ENCODE assay signal across 26 cellular contexts in the genomic region with DNA sequence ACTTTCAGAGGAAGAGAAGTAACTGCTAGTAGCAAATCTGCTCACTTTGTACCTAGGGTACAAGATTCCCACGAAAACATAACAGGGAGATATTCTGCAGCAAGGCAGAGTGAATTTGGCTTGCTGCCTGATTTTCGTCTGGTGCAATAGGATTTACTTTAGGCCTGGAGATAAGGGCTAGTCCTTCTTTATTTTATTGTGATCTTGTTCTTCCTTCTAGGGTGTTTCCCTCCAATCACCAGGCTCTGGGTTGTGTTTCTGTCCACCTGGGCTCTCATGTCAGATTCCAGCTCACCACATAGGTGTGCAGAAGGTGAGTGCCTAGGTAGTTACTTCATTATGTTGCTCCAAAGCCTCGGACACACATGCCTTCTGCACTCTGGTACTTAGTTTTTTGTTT.
A peak's percentile ranks its signal among the peaks of the same experiment; 100 is the strongest.
DNase-seq lines count a peak whose midpoint lies in the region; ATAC-seq and TF ChIP-seq lines count a peak whose summit lies in the region.
"Had no signal": no experiment of that assay in that cellular context is flagged by ENCODE, and none has a peak within 500 bp of the region (broad histone marks: within the 10 kb centered on the region; RNA-seq: fewer than 3 reads in every experiment).

No MANE protein-coding gene starts in this region.

- no peak overlapping the region for H3K27ac ChIP-seq in breast epithelium
- no peak overlapping the region for H3K27ac ChIP-seq in hepatocyte
- no peak overlapping the region for H3K27ac ChIP-seq in ovary
- H3K27ac ChIP-seq: A549, HL-60, Peyer's patch, SJSA1 had no signal

- H3K4me2 ChIP-seq in hepatocyte, result no peak overlapping the region
- H3K4me2 ChIP-seq: A549 had no signal

- CTCF ChIA-PET in MCF 10A (lab: Yijun Ruan, JAX), result interaction anchor here (0.6 kb wide), 1 partner anchor 992 kb away, joined by 3 read pairs; no protein-coding TSS in a partner anchor

- in situ Hi-C loops in KBM-7 (cut with MboI; ENCODE audit: low pct_unique_long_range_greater_than_20kb, low sequenced_read_pairs), result no loop called here

- no peaks in the 10 kb centered on the region for H3K27me3 ChIP-seq in breast epithelium
- no peaks in the 10 kb centered on the region for H3K27me3 ChIP-seq in hepatocyte
- no peaks in the 10 kb centered on the region for H3K27me3 ChIP-seq in ovary
- H3K27me3 ChIP-seq: Peyer's patch, SJSA1 had no signal

- H3K36me3 ChIP-seq in breast epithelium (no peaks in the 10 kb centered on the region), hepatocyte (replicated peaks; ENCODE audit: insufficient read depth, low read depth) (no peaks in the 10 kb centered on the region), ovary (no peaks in the 10 kb centered on the region)
- H3K36me3 ChIP-seq: Peyer's patch, SJSA1 had no signal

- H3K4me1 ChIP-seq in breast epithelium, result no peaks in the 10 kb centered on the region
- no peaks in the 10 kb centered on the region for H3K4me1 ChIP-seq in hepatocyte (ENCODE audit: insufficient read depth)
- H3K4me1 ChIP-seq in ovary (ENCODE audit: insufficient read depth), result no peaks in the 10 kb centered on the region
- H3K4me1 ChIP-seq: A549, Peyer's patch, SJSA1 had no signal

- peak overlapping the region; percentile 11 for H3K27ac Mint-ChIP-seq in MCF 10A (ENCODE audit: low read depth, unreplicated experiment)
- H3K27ac Mint-ChIP-seq: CD4-positive, CD25-positive, alpha-beta regulatory T cell had no signal

- no peak overlapping the region for H3K4me3 ChIP-seq in breast epithelium
- H3K4me3 ChIP-seq in hepatocyte, result no peak overlapping the region
- no peak overlapping the region for H3K4me3 ChIP-seq in ovary
- H3K4me3 ChIP-seq: A549, K562, Peyer's patch, SJSA1 had no signal

- no peak for ATAC-seq in HG03469 (IDR thresholded peaks at IDR 0.05; ENCODE audit: unreplicated experiment)
- ATAC-seq: A549, HepG2, K562, Right ventricle myocardium inferior had no signal

- DNase-seq in MCF 10A (ENCODE audit: unreplicated experiment) (peak; percentile 38), breast epithelium (ENCODE audit: low spot score in 2 of 2) (no peak), hepatocyte (ENCODE audit: low spot score) (peak; percentile 20), ovary (peak in 3 of 5 donors; percentile 32 to 65 (median 53)), RPMI8226 (no peak), KBM-7 (no peak)
- no peak for DNase-seq in stimulated activated CD4-positive, alpha-beta T cell treated with anti-CD3 and anti-CD28 coated beads, Interleukin-2, amount 100 ng/mL, for 24 hours
- DNase-seq: CD4-positive, CD25-positive, alpha-beta regulatory T cell; EL; GF-D8; GOT3; HCEC 1CT; NCI-H1105; NCI-H1694; NCI-H2081; NCI-H2171 treated with DMSO at 0.1 percent for 48 hours; NCI-H524 treated with DMSO at 0.1 percent for 48 hours; NCI-H82; Peyer's patch had no signal

- TF ChIP-seq POLR2A in breast epithelium (IDR thresholded peaks at IDR 0.05) (no peak), ovary (IDR thresholded peaks at IDR 0.05) (no peak)

- peaks cover 4% of the 10 kb centered on the region for H3K36me3 Mint-ChIP-seq in MCF 10A (ENCODE audit: insufficient read depth, unreplicated experiment)
- H3K36me3 Mint-ChIP-seq: CD4-positive, CD25-positive, alpha-beta regulatory T cell had no signal

- no peak overlapping the region for H2AFZ ChIP-seq in hepatocyte

- peaks cover 23% of the 10 kb centered on the region for H3K4me1 Mint-ChIP-seq in MCF 10A (ENCODE audit: insufficient read depth, unreplicated experiment)
- H3K4me1 Mint-ChIP-seq: CD4-positive, CD25-positive, alpha-beta regulatory T cell had no signal

- POLR2A ChIA-PET in MCF 10A (lab: Yijun Ruan, JAX), result no interaction called here

- 54% methylated on average over 3 of the region's 3 CpGs for WGBS in hepatocyte (ENCODE audit: low lambda C conversion rate, missing lambda C conversion rate)
- 15 to 24% (median 18%) methylated on average over 3 of the region's 3 CpGs for WGBS in ovary, 3 donors

- no peak overlapping the region for H3K4me3 Mint-ChIP-seq in MCF 10A (ENCODE audit: unreplicated experiment)
- H3K4me3 Mint-ChIP-seq: CD4-positive, CD25-positive, alpha-beta regulatory T cell had no signal

- TF ChIP-seq CTCF in MCF 10A (IDR thresholded peaks at IDR 0.05; ENCODE audit: unreplicated experiment) (no peak), breast epithelium (IDR thresholded peaks at IDR 0.05) (no peak), hepatocyte (IDR thresholded peaks at IDR 0.05; ENCODE audit: poor library complexity) (no peak), ovary (IDR thresholded peaks at IDR 0.05) (no peak)

- TF ChIP-seq EP300 in ovary (IDR thresholded peaks at IDR 0.05), result no peak

- no peaks in the 10 kb centered on the region for H3K9me2 ChIP-seq in hepatocyte (replicated peaks; ENCODE audit: insufficient read depth)

- intact Hi-C loops in MCF 10A (cut with micrococcal nuclease) (no loop called here), breast epithelium (cut with DNase I; ENCODE audit: low total_unique reads) (no loop called here), ovary (cut with DNase I) (no loop called here)

- no TSS peak for BruUV-seq in MCF 10A (replicated peaks; lab: Mats Ljungman, UMichigan)

- no peaks in the 10 kb centered on the region for H3K79me2 ChIP-seq in hepatocyte

- H3K27me3 Mint-ChIP-seq in MCF 10A (ENCODE audit: insufficient read depth, unreplicated experiment), result no peaks in the 10 kb centered on the region

- no peaks in the 10 kb centered on the region for H3K9me3 ChIP-seq in breast epithelium
- no peaks in the 10 kb centered on the region for H3K9me3 ChIP-seq in hepatocyte (ENCODE audit: low read depth)
- no peaks in the 10 kb centered on the region for H3K9me3 ChIP-seq in ovary
- H3K9me3 ChIP-seq: A549, Peyer's patch, SJSA1 had no signal

- H3K9me3 Mint-ChIP-seq in MCF 10A (ENCODE audit: unreplicated experiment), result peaks cover 8% of the 10 kb centered on the region

- H4K20me1 ChIP-seq in hepatocyte (ENCODE audit: insufficient read depth, poor library complexity, severe bottlenecking), result no peaks in the 10 kb centered on the region

Comparison
In these comparisons a context has a peak if more than half of its experiments do, and no peak if none do; other contexts are left out.
1. DNase-seq: peak in MCF 10A (single experiment), hepatocyte (single experiment) and ovary (3 of 5); none in breast epithelium (0 of 2), RPMI8226 (single experiment), KBM-7 (single experiment) and stimulated activated CD4-positive, alpha-beta T cell treated with anti-CD3 and anti-CD28 coated beads, Interleukin-2, amount 100 ng/mL, for 24 hours (0 of 2).